Comparison of ENCODE assay signal across 16 cellular contexts in the genomic region with DNA sequence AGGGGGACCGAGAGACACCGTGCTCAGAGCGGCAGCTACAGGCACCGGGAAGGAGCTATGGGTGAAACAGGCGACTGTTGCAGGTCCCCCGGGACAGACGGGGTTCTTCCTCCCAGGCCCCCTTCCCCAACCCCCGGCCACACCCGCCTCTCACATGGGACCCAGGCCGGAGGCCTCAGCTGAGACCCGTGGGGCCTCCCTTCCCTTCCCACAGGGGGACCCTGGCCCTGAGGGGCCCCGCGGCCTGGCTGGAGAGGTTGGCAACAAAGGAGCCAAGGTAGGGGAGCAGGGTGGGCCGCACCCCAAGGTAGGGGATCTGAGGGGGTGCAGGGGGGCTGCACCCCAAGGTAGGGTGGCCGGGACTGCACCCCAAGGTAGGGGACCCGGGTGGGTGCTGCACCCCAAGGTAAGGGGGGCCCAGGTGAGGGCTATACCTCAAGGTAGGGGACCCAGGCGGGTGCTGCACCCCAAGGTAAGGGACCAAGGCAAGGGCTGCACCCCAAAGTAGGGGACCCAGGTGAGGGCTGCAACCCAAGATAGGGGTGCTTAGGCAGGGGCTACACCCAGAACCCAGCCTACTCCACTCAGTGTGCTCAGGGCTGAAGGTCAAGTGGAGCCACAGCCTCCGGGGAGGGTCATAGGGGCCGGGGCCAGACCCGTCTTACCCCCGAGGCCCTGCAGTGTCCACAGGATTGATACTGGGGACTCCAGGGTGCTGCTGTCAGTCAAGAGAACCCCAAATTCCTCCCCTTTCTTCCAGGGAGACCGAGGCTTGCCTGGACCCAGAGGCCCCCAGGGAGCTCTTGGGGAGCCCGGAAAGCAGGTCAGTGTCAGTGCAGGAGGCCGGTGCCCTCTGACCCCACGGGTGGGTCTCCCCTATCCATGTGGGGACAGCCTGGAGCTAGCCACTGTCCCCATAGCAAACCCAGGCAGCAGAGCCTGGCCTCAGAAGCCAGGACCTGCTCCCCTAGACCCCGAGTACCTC. TPM values are rescaled to one million over a fixed set of nuclear protein-coding genes. Genes with fewer than 3 reads are reported as not detected.
A peak's percentile ranks its signal among the peaks of the same experiment; 100 is the strongest.
DNase-seq lines count a peak whose midpoint lies in the region; ATAC-seq and TF ChIP-seq lines count a peak whose summit lies in the region.
"Had no signal": no experiment of that assay in that cellular context is flagged by ENCODE, and none has a peak within 500 bp of the region (broad histone marks: within the 10 kb centered on the region; RNA-seq: fewer than 3 reads in every experiment).

No MANE protein-coding gene starts in this region.

- H3K4me3 ChIP-seq in endodermal cell (ENCODE audit: low read length) (no peak overlapping the region), aorta (ENCODE audit: low read length in 2 of 2) (no peak overlapping the region)
- H3K4me3 ChIP-seq: Peyer's patch, stomach had no signal

- H3K27me3 Mint-ChIP-seq in endodermal cell (ENCODE audit: insufficient read depth) (no peaks in the 10 kb centered on the region), nephron progenitor cell (ENCODE audit: low read depth, poor library complexity) (peaks cover 3% of the 10 kb centered on the region)
- no peaks in the 10 kb centered on the region for H3K27me3 Mint-ChIP-seq in natural killer cell treated with Interleukin-12 subunit alpha and Interleukin-12 subunit beta and Interleukin-15 and Interleukin-18, amount 100 ng/mL, for 72 hours
- H3K27me3 Mint-ChIP-seq: IgD-negative memory B cell had no signal

- no peak overlapping the region for H3K9ac ChIP-seq in endodermal cell (ENCODE audit: extremely low read depth, low read length, poor library complexity, severe bottlenecking)
- H3K9ac ChIP-seq: parathyroid adenoma had no signal

- H3K27ac ChIP-seq in endodermal cell (ENCODE audit: low read depth, low read length) = no peak overlapping the region
- H3K27ac ChIP-seq in aorta (ENCODE audit: low read depth in 1 of 2, low read length in 2 of 2) = no peak overlapping the region
- H3K27ac ChIP-seq: parathyroid adenoma had no signal

- H3K27ac Mint-ChIP-seq in endodermal cell = no peak overlapping the region
- H3K27ac Mint-ChIP-seq in natural killer cell treated with Interleukin-12 subunit alpha and Interleukin-12 subunit beta and Interleukin-15 and Interleukin-18, amount 100 ng/mL, for 72 hours = no peak overlapping the region
- no peak overlapping the region for H3K27ac Mint-ChIP-seq in nephron progenitor cell
- H3K27ac Mint-ChIP-seq: CD14-positive monocyte, IgD-negative memory B cell had no signal

- DNase-seq in stimulated activated CD4-positive, alpha-beta T cell treated with anti-CD3 and anti-CD28 coated beads, Interleukin-4, amount 100 ng/mL, for 1 hour = peak; percentile 1
- DNase-seq in stimulated activated CD4-positive, alpha-beta T cell treated with anti-CD3 and anti-CD28 coated beads, Interleukin-4, amount 100 ng/mL, for 24 hours = no peak
- DNase-seq in endodermal cell = peak; percentile 34
- DNase-seq in natural killer cell treated with Interleukin-12 subunit alpha and Interleukin-12 subunit beta and Interleukin-15 and Interleukin-18, amount 100 ng/mL, for 72 hours (ENCODE audit: low spot score) = peak; percentile 59
- DNase-seq in aorta = peak; percentile 47 to 70
- no peak for DNase-seq in nephron progenitor cell
- DNase-seq in foreskin melanocyte = no peak
- DNase-seq: NCI-H1105 treated with DMSO at 0.1 percent for 48 hours, NCI-H524, stomach had no signal

- no peaks in the 10 kb centered on the region for H3K27me3 ChIP-seq in endodermal cell (ENCODE audit: control insufficient read depth, insufficient read depth, low read length, poor library complexity, severe bottlenecking)
- no peaks in the 10 kb centered on the region for H3K27me3 ChIP-seq in aorta (ENCODE audit: control insufficient read depth in 1 of 2, insufficient read depth in 2 of 2, low read length in 1 of 2)
- H3K27me3 ChIP-seq: Peyer's patch, stomach had no signal

- H3K36me3 Mint-ChIP-seq in endodermal cell (ENCODE audit: low read depth) = peaks cover 37% of the 10 kb centered on the region
- H3K36me3 Mint-ChIP-seq in natural killer cell treated with Interleukin-12 subunit alpha and Interleukin-12 subunit beta and Interleukin-15 and Interleukin-18, amount 100 ng/mL, for 72 hours = no peaks in the 10 kb centered on the region
- H3K36me3 Mint-ChIP-seq in nephron progenitor cell (ENCODE audit: low read depth) = peaks cover 16% of the 10 kb centered on the region
- H3K36me3 Mint-ChIP-seq: CD14-positive monocyte, IgD-negative memory B cell had no signal

- no peaks in the 10 kb centered on the region for H3K9me3 Mint-ChIP-seq in endodermal cell
- H3K9me3 Mint-ChIP-seq in natural killer cell treated with Interleukin-12 subunit alpha and Interleukin-12 subunit beta and Interleukin-15 and Interleukin-18, amount 100 ng/mL, for 72 hours = no peaks in the 10 kb centered on the region
- no peaks in the 10 kb centered on the region for H3K9me3 Mint-ChIP-seq in nephron progenitor cell

- TF ChIP-seq CTCF in endodermal cell (conservative IDR thresholded peaks at IDR 0.05) = no peak
- TF ChIP-seq CTCF in nephron progenitor cell (IDR thresholded peaks at IDR 0.05) = no peak

- no peak for ATAC-seq in natural killer cell treated with Interleukin-12 subunit alpha and Interleukin-12 subunit beta and Interleukin-15 and Interleukin-18, amount 100 ng/mL, for 72 hours
- ATAC-seq in aorta (ENCODE audit: low FRiP score) = no peak
- no peak for ATAC-seq in GM21367 (IDR thresholded peaks at IDR 0.05; ENCODE audit: unreplicated experiment)

- H3K9me3 ChIP-seq in endodermal cell (ENCODE audit: control insufficient read depth, low read length) (no peaks in the 10 kb centered on the region), aorta (ENCODE audit: control insufficient read depth, low read length) (no peaks in the 10 kb centered on the region)
- H3K9me3 ChIP-seq: Peyer's patch, stomach had no signal

- peaks cover 56% of the 10 kb centered on the region for H3K36me3 ChIP-seq in endodermal cell (ENCODE audit: control insufficient read depth, insufficient read depth, low read length)
- peaks cover 18 to 45% of the 10 kb centered on the region in 2 donors for H3K36me3 ChIP-seq in aorta (ENCODE audit: control insufficient read depth in 1 of 2, insufficient read depth in 2 of 2, low read length in 1 of 2)

- no peaks in the 10 kb centered on the region for H3K4me1 ChIP-seq in endodermal cell (ENCODE audit: control insufficient read depth, insufficient read depth, low read length)
- H3K4me1 ChIP-seq in aorta (ENCODE audit: control insufficient read depth in 1 of 2, insufficient read depth in 2 of 2, low read length in 2 of 2) = no peaks in the 10 kb centered on the region
- H3K4me1 ChIP-seq: parathyroid adenoma, Peyer's patch, stomach had no signal

- H3K4me1 Mint-ChIP-seq in endodermal cell = no peaks in the 10 kb centered on the region
- H3K4me1 Mint-ChIP-seq in natural killer cell treated with Interleukin-12 subunit alpha and Interleukin-12 subunit beta and Interleukin-15 and Interleukin-18, amount 100 ng/mL, for 72 hours (ENCODE audit: low read depth in 2 of 2) = no peaks in the 10 kb centered on the region
- H3K4me1 Mint-ChIP-seq in nephron progenitor cell = no peaks in the 10 kb centered on the region
- H3K4me1 Mint-ChIP-seq: CD14-positive monocyte, IgD-negative memory B cell had no signal

- intact Hi-C loops in aorta (cut with DNase I) = no loop called here

- no peak overlapping the region for H3K4me3 Mint-ChIP-seq in endodermal cell
- H3K4me3 Mint-ChIP-seq in natural killer cell treated with Interleukin-12 subunit alpha and Interleukin-12 subunit beta and Interleukin-15 and Interleukin-18, amount 100 ng/mL, for 72 hours = no peak overlapping the region
- no peak overlapping the region for H3K4me3 Mint-ChIP-seq in nephron progenitor cell
- H3K4me3 Mint-ChIP-seq: CD14-positive monocyte, IgD-negative memory B cell had no signal

- 94 to 100% methylated on average over 9 to 26 of the region's 26 CpGs for WGBS in endodermal cell (ENCODE audit: insufficient coverage in 1 of 2, insufficient read length in 1 of 2), 2 experiments
- WGBS in aorta, 2 donors = 84 to 87% methylated on average over 24 to 26 of the region's 26 CpGs

RNA-seq across cellular contexts. Expression of a gene that starts 22.7 kb away (rescaled TPM):
- 100 to 1,000 TPM; 259 to 377 TPM for total RNA-seq in endodermal cell
- 117 TPM for polyA plus RNA-seq in endodermal cell (2013, experiment 1 of 2)
- 114 TPM for polyA plus RNA-seq in endodermal cell (2013, experiment 2 of 2)
- total RNA-seq in natural killer cell treated with Interleukin-12 subunit alpha and Interleukin-12 subunit beta and Interleukin-15 and Interleukin-18, amount 100 ng/mL, for 72 hours = 1 to 10 TPM in 1 of 2 donors, under 1 TPM in 1; 0.88 to 4.2 TPM
- 1,000 to 10,000 TPM; 1,386 to 1,431 TPM for total RNA-seq in aorta
- 1,000 to 10,000 TPM in 1 of 2 donors, 100 to 1,000 TPM in 1; 335 to 3,611 TPM for polyA plus RNA-seq in aorta
- polyA plus RNA-seq: CD14-positive monocyte had no signal

RNA-seq across cellular contexts. Expression of a gene that starts 34.8 kb away (rescaled TPM):
- total RNA-seq in endodermal cell = 1 to 10 TPM; 3.5 to 4.6 TPM
- polyA plus RNA-seq in endodermal cell (2013, experiment 1 of 2) = 3.0 TPM
- polyA plus RNA-seq in endodermal cell (2013, experiment 2 of 2) = 1.0 TPM
- not detected for total RNA-seq in natural killer cell treated with Interleukin-12 subunit alpha and Interleukin-12 subunit beta and Interleukin-15 and Interleukin-18, amount 100 ng/mL, for 72 hours
- 1 to 10 TPM; 1.1 to 2.6 TPM for total RNA-seq in aorta
- 1 to 10 TPM in 1 of 2 donors, under 1 TPM in 1; 0.50 to 8.7 TPM for polyA plus RNA-seq in aorta
- total RNA-seq: lung microvascular endothelial cell had no signal
- polyA plus RNA-seq: CD14-positive monocyte, IgD-negative memory B cell had no signal

Comparison
In these comparisons a context has a peak if more than half of its experiments do, and no peak if none do; other contexts are left out.
1. DNase-seq: peak in stimulated activated CD4-positive, alpha-beta T cell treated with anti-CD3 and anti-CD28 coated beads, Interleukin-4, amount 100 ng/mL, for 1 hour (single experiment), endodermal cell (single experiment), natural killer cell treated with Interleukin-12 subunit alpha and Interleukin-12 subunit beta and Interleukin-15 and Interleukin-18, amount 100 ng/mL, for 72 hours (single experiment) and aorta (2 of 2); none in stimulated activated CD4-positive, alpha-beta T cell treated with anti-CD3 and anti-CD28 coated beads, Interleukin-4, amount 100 ng/mL, for 24 hours (single experiment), nephron progenitor cell (single experiment) and foreskin melanocyte (single experiment).
2. RNA of a gene that starts 22.7 kb away (total RNA-seq): 1,386 to 1,431 TPM in aorta and 259 to 377 TPM in endodermal cell; 0.88 to 4.2 TPM in natural killer cell treated with Interleukin-12 subunit alpha and Interleukin-12 subunit beta and Interleukin-15 and Interleukin-18, amount 100 ng/mL, for 72 hours; every median in the first group is over 10 times any median in the second.